In the genomic region with DNA sequence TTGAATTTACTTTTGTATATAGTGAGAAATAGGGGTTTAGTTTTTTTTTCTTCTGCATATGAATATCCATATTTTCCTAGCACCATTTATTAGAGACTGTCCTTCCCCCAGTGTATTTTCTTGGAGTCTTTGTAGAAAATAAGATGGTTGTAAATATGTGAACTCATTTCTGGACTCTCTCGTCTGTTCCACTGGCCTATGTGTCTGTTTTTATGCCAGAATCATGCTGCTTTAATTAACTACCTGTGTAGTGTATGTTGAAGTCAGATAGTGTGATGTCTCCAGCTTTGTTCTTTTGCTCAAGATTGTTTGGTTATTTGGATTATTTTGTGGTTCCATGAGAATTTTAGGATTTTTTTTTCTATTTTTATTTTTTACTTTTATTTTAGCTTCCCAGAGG, we compare ENCODE assay signal across 3 cellular contexts.
"Had no signal": no experiment of that assay in that cellular context is flagged by ENCODE, and none has a peak within 500 bp of the region (broad histone marks: within the 10 kb centered on the region; RNA-seq: fewer than 3 reads in every experiment).

No MANE protein-coding gene starts in this region.

- ATAC-seq: GM12878 had no signal

- DNase-seq: GDM1, GF-D8 had no signal
